ENCODE assay signal across 14 cellular contexts in genomic region chr4:185384877-185385465, GRCh38. TPM values are rescaled to one million over a fixed set of nuclear protein-coding genes. Genes with fewer than 3 reads are reported as not detected.
DNase-seq lines count a peak whose midpoint lies in the region; ATAC-seq, FAIRE-seq and TF ChIP-seq lines count a peak whose summit lies in the region.
"Had no signal": no experiment of that assay in that cellular context is flagged by ENCODE, and none has a peak within 500 bp of the region (broad histone marks: within the 10 kb centered on the region; RNA-seq: fewer than 3 reads in every experiment).

No MANE protein-coding gene starts in this region.

- H3K36me3 ChIP-seq in endothelial cell of umbilical vein (ENCODE audit: control insufficient read depth in 2 of 2, extremely low read depth in 1 of 2, insufficient read depth in 2 of 2, low read length in 2 of 2) (no peaks in the 10 kb centered on the region), neural progenitor cell (no peaks in the 10 kb centered on the region), endodermal cell (ENCODE audit: control insufficient read depth, insufficient read depth, low read length) (no peaks in the 10 kb centered on the region)

- H3K4me1 ChIP-seq in endothelial cell of umbilical vein (ENCODE audit: control insufficient read depth, extremely low read depth, insufficient read depth, low read length) (peaks cover 23% of the 10 kb centered on the region), neural progenitor cell (peaks cover 7% of the 10 kb centered on the region), endodermal cell (ENCODE audit: control insufficient read depth, insufficient read depth, low read length) (no peaks in the 10 kb centered on the region)

- H3K4me1 Mint-ChIP-seq in neural progenitor cell, result no peaks in the 10 kb centered on the region
- H3K4me1 Mint-ChIP-seq in endodermal cell, result no peaks in the 10 kb centered on the region

- H3K27ac Mint-ChIP-seq in neural progenitor cell (no peak overlapping the region), endodermal cell (no peak overlapping the region)
- H3K27ac Mint-ChIP-seq: CD4-positive, alpha-beta T cell; T-helper 1 cell treated with Interleukin-12 subunit alpha and Interleukin-12 subunit beta and Interleukin-4 antibody, amounts not matched to agents 30 μg/mL and 1 μg/mL, for 36 hours had no signal

- H3K27me3 Mint-ChIP-seq in neural progenitor cell (ENCODE audit: insufficient read depth, low read depth) (peaks cover 7% of the 10 kb centered on the region), endodermal cell (ENCODE audit: insufficient read depth) (no peaks in the 10 kb centered on the region)

- DNase-seq in CMK (ENCODE audit: low read depth) (peak; percentile 69), LHCN-M2 (ENCODE audit: low read depth) (peak; percentile 55), endothelial cell of umbilical vein (ENCODE audit: low read depth, low spot score) (peak; percentile 94), neural progenitor cell (ENCODE audit: low spot score) (no peak), ACHN (no peak), middle frontal gyrus (ENCODE audit: extremely low spot score, low spot score) (no peak), endodermal cell (no peak)
- DNase-seq: activated T-cell treated with anti-CD3 and anti-CD28 coated beads, Interleukin-2, amount 50 U/mL, for 1 hour; CD4-positive, alpha-beta T cell; NCI-H1092 treated with DMSO at 0.1 percent for 48 hours; stimulated activated CD8-positive, alpha-beta memory T cell treated with anti-CD3 and anti-CD28 coated beads, Interleukin-4, amount 100 ng/mL, for 48 hours had no signal

- POLR2A ChIA-PET in endothelial cell of umbilical vein (lab: Charles Lee), result interaction anchor here (0.7 to 1.4 kb wide), 2 partner anchors 11 to 349 kb away, joined by 3 to 5 read pairs; partner anchors contain the start of genes ANKRD37 and LRP2BP

- intact Hi-C loops in endothelial cell of umbilical vein (cut with micrococcal nuclease), result loop anchor here (1.0 kb wide), 4 partner anchors 10 to 40 kb away; partner anchors contain the start of genes LRP2BP and UFSP2

- peak overlapping the region; percentile 63 for H3K9ac ChIP-seq in endothelial cell of umbilical vein (replicated peaks; ENCODE audit: extremely low read depth, insufficient read depth, low read length)
- H3K9ac ChIP-seq in neural progenitor cell, result no peak overlapping the region
- H3K9ac ChIP-seq in endodermal cell (ENCODE audit: extremely low read depth, low read length, poor library complexity, severe bottlenecking), result no peak overlapping the region

- FAIRE-seq in endothelial cell of umbilical vein (lab: Jason Lieb, UNC), result peak; percentile 95

- H3K4me3 Mint-ChIP-seq in neural progenitor cell, result no peak overlapping the region
- no peak overlapping the region for H3K4me3 Mint-ChIP-seq in endodermal cell
- H3K4me3 Mint-ChIP-seq: CD4-positive, alpha-beta T cell; mesothelial cell of epicardium; T-helper 1 cell treated with Interleukin-12 subunit alpha and Interleukin-12 subunit beta and Interleukin-4 antibody, amounts not matched to agents 30 μg/mL and 1 μg/mL, for 36 hours had no signal

- H3K36me3 Mint-ChIP-seq in neural progenitor cell (peaks cover 5% of the 10 kb centered on the region), endodermal cell (ENCODE audit: low read depth) (peaks cover 16% of the 10 kb centered on the region)

- no peaks in the 10 kb centered on the region for H4K20me1 ChIP-seq in endothelial cell of umbilical vein (replicated peaks; ENCODE audit: control insufficient read depth, extremely low read depth, insufficient read depth, low read length)
- no peaks in the 10 kb centered on the region for H4K20me1 ChIP-seq in neural progenitor cell (ENCODE audit: low read depth)

- peak overlapping the region in 1 of 3 experiments; percentile 32 for H3K4me3 ChIP-seq in endothelial cell of umbilical vein (replicated peaks in 1 of 3; ENCODE audit: insufficient read depth in 1 of 3, low read depth in 1 of 3, low read length in 3 of 3)
- H3K4me3 ChIP-seq in neural progenitor cell, result no peak overlapping the region
- no peak overlapping the region for H3K4me3 ChIP-seq in endodermal cell (ENCODE audit: low read length)

- no peak for ATAC-seq in activated CD4-positive, CD25-positive, alpha-beta regulatory T cell treated with anti-CD3 and anti-CD28 coated beads, Interleukin-2, amount 50 U/mL, for 24 hours

- no peaks in the 10 kb centered on the region for H3K9me1 ChIP-seq in endothelial cell of umbilical vein (replicated peaks; ENCODE audit: control insufficient read depth, extremely low read depth, insufficient read depth, low read length)

- H3K9me3 Mint-ChIP-seq in neural progenitor cell (peaks cover 10% of the 10 kb centered on the region), endodermal cell (peaks cover 14% of the 10 kb centered on the region)

- in situ Hi-C loops in ACHN (cut with HindIII; ENCODE audit: low pct_ligation_motif_present, low pct_unique_long_range_greater_than_20kb, low sequenced_read_pairs), result no loop called here

- H3F3A ChIP-seq in neural progenitor cell (ENCODE audit: low read depth), result no peaks in the 10 kb centered on the region

- WGBS in endodermal cell (ENCODE audit: insufficient coverage in 1 of 2, insufficient read length in 1 of 2), 2 experiments, result 86 to 90% methylated on average over 7 to 12 of the region's 16 CpGs

- dilution Hi-C loops in endothelial cell of umbilical vein (cut with MboI; ENCODE audit: extremely low pct_ligation_motif_present, low sequenced_read_pairs), result loop anchor here (25.0 kb wide), 1 partner anchor 98 kb away; no protein-coding TSS in a partner anchor

- no TSS peak for BruUV-seq in endothelial cell of umbilical vein (replicated peaks; lab: Mats Ljungman, UMichigan)

- H3K79me2 ChIP-seq in endothelial cell of umbilical vein (ENCODE audit: control insufficient read depth, insufficient read depth, low read length) (no peaks in the 10 kb centered on the region), neural progenitor cell (ENCODE audit: low read depth) (no peaks in the 10 kb centered on the region)

- H3K9me3 ChIP-seq in endothelial cell of umbilical vein (replicated peaks; ENCODE audit: control insufficient read depth, insufficient read depth, low read length), result no peaks in the 10 kb centered on the region
- H3K9me3 ChIP-seq in neural progenitor cell (ENCODE audit: low read depth), result peaks cover 6% of the 10 kb centered on the region
- H3K9me3 ChIP-seq in endodermal cell (ENCODE audit: control insufficient read depth, low read length), result peaks cover 23% of the 10 kb centered on the region

- CTCF ChIA-PET in endothelial cell of umbilical vein (lab: Charles Lee), result interaction anchor here (0.7 to 3.2 kb wide), 12 partner anchors 9 to 213 kb away, joined by 3 to 21 read pairs (median 5); partner anchors contain the start of genes ANKRD37, LRP2BP and SNX25

- H3K4me2 ChIP-seq in endothelial cell of umbilical vein (ENCODE audit: insufficient read depth, low read length), result peak overlapping the region; percentile 87
- H3K4me2 ChIP-seq in neural progenitor cell, result peak overlapping the region; percentile 10

- H3K27ac ChIP-seq in endothelial cell of umbilical vein (ENCODE audit: insufficient read depth, low read depth, low read length) (peak overlapping the region; percentile 88), neural progenitor cell (no peak overlapping the region), endodermal cell (ENCODE audit: low read depth, low read length) (no peak overlapping the region)

- peak overlapping the region; percentile 66 for H2AFZ ChIP-seq in endothelial cell of umbilical vein (ENCODE audit: low read depth, low read length)
- no peak overlapping the region for H2AFZ ChIP-seq in neural progenitor cell (replicated peaks)

- H3K27me3 ChIP-seq in endothelial cell of umbilical vein (ENCODE audit: control insufficient read depth in 2 of 2, insufficient read depth in 2 of 2, low read length in 2 of 2), result no peaks in the 10 kb centered on the region
- H3K27me3 ChIP-seq in neural progenitor cell, result no peaks in the 10 kb centered on the region
- H3K27me3 ChIP-seq in endodermal cell (ENCODE audit: control insufficient read depth, insufficient read depth, low read length, poor library complexity, severe bottlenecking), result no peaks in the 10 kb centered on the region

- TF ChIP-seq CTCF in endothelial cell of umbilical vein (IDR thresholded peaks at IDR 0.05; ENCODE audit: extremely low read depth in 1 of 2, insufficient read depth in 1 of 2, low read depth in 1 of 2, low read length in 2 of 2) (no peak), neural progenitor cell (IDR thresholded peaks at IDR 0.05) (no peak), endodermal cell (conservative IDR thresholded peaks at IDR 0.05) (no peak)

- TF ChIP-seq POLR2A in endothelial cell of umbilical vein (IDR thresholded peaks at IDR 0.05; ENCODE audit: low read depth, low read length), result no peak

RNA-seq across cellular contexts. Expression of gene LRP2BP, which starts 10.8 kb away (rescaled TPM):
- 0.45 and 1.1 TPM in 2 replicates for total RNA-seq in LHCN-M2 (2014; rRNA removed)
- polyA plus RNA-seq in LHCN-M2 (2012), result 0.40 TPM
- total RNA-seq in endothelial cell of umbilical vein, result 0.32 and 0.53 TPM in 2 replicates
- polyA plus RNA-seq in endothelial cell of umbilical vein, result 0.16 and 0.18 TPM in 2 replicates
- 0.16 and 0.23 TPM in 2 replicates for polyA plus RNA-seq in endothelial cell of umbilical vein (2011; cell fraction: cytosol; rRNA removed)
- polyA plus RNA-seq in endothelial cell of umbilical vein (2011; cell fraction: nucleus; rRNA removed), result 0.91 and 1.0 TPM in 2 replicates
- polyA plus RNA-seq in endothelial cell of umbilical vein (2012), result 0.50 and 0.71 TPM in 2 replicates
- 0.28 and 1.2 TPM in 2 replicates for polyA minus RNA-seq in endothelial cell of umbilical vein
- polyA minus RNA-seq in endothelial cell of umbilical vein (2011; cell fraction: cytosol; rRNA and poly(A)+ RNA removed), result 0.20 TPM
- polyA minus RNA-seq in endothelial cell of umbilical vein (2011; cell fraction: nucleus; rRNA and poly(A)+ RNA removed), result 2.3 and 3.8 TPM in 2 replicates
- 0.69 and 1.3 TPM in 2 replicates for total RNA-seq in neural progenitor cell (ENCODE audit: low replicate concordance)
- under 1 TPM in 1 of 2 donors, not detected in 1; 0.15 TPM for total RNA-seq in endodermal cell
- polyA plus RNA-seq in endodermal cell (2013, experiment 1 of 2), result 0.36 TPM
- polyA plus RNA-seq in endodermal cell (2013, experiment 2 of 2), result 0.41 TPM

RNA-seq across cellular contexts. Expression of gene ANKRD37, which starts 11.7 kb away (rescaled TPM):
- total RNA-seq in LHCN-M2 (2014; rRNA removed) (10.8 and 14.4 TPM in 2 replicates), endothelial cell of umbilical vein (4.0 and 4.2 TPM in 2 replicates), neural progenitor cell (ENCODE audit: low replicate concordance) (12.5 and 16.3 TPM in 2 replicates), endodermal cell (1 to 10 TPM in 1 of 2 donors, under 1 TPM in 1; 0.95 to 1.3 TPM)
- 15.5 TPM for polyA plus RNA-seq in LHCN-M2 (2012)
- polyA plus RNA-seq in endothelial cell of umbilical vein, result 4.2 and 5.8 TPM in 2 replicates
- 4.8 and 6.4 TPM in 2 replicates for polyA plus RNA-seq in endothelial cell of umbilical vein (2011; cell fraction: cytosol; rRNA removed)
- polyA plus RNA-seq in endothelial cell of umbilical vein (2011; cell fraction: nucleus; rRNA removed), result 13.3 and 14.2 TPM in 2 replicates
- polyA plus RNA-seq in endothelial cell of umbilical vein (2012), result 3.4 and 3.5 TPM in 2 replicates
- 3.0 and 5.5 TPM in 2 replicates for polyA minus RNA-seq in endothelial cell of umbilical vein
- polyA minus RNA-seq in endothelial cell of umbilical vein (2011; cell fraction: cytosol; rRNA and poly(A)+ RNA removed), result 6.9 TPM
- polyA minus RNA-seq in endothelial cell of umbilical vein (2011; cell fraction: nucleus; rRNA and poly(A)+ RNA removed), result 15.2 and 19.3 TPM in 2 replicates
- polyA plus RNA-seq in endodermal cell (2013, experiment 1 of 2), result 5.7 TPM
- polyA plus RNA-seq in endodermal cell (2013, experiment 2 of 2), result 5.3 TPM

RNA-seq across cellular contexts. Expression of gene UFSP2, which starts 40.8 kb away (rescaled TPM):
- 39.2 and 42.8 TPM in 2 replicates for total RNA-seq in LHCN-M2 (2014; rRNA removed)
- 24.1 TPM for polyA plus RNA-seq in LHCN-M2 (2012)
- total RNA-seq in endothelial cell of umbilical vein, result 25.2 and 26.7 TPM in 2 replicates
- polyA plus RNA-seq in endothelial cell of umbilical vein, result 17.0 and 25.2 TPM in 2 replicates
- 28.1 and 30.4 TPM in 2 replicates for polyA plus RNA-seq in endothelial cell of umbilical vein (2011; cell fraction: cytosol; rRNA removed)
- polyA plus RNA-seq in endothelial cell of umbilical vein (2011; cell fraction: nucleus; rRNA removed), result 18.2 and 19.8 TPM in 2 replicates
- 19.5 and 26.3 TPM in 2 replicates for polyA plus RNA-seq in endothelial cell of umbilical vein (2012)
- 27.2 and 42.3 TPM in 2 replicates for polyA minus RNA-seq in endothelial cell of umbilical vein
- 14.6 TPM for polyA minus RNA-seq in endothelial cell of umbilical vein (2011; cell fraction: cytosol; rRNA and poly(A)+ RNA removed)
- 26.5 and 28.1 TPM in 2 replicates for polyA minus RNA-seq in endothelial cell of umbilical vein (2011; cell fraction: nucleus; rRNA and poly(A)+ RNA removed)
- total RNA-seq in neural progenitor cell (ENCODE audit: low replicate concordance), result 43.0 and 56.9 TPM in 2 replicates
- 10 to 100 TPM; 23.3 to 24.7 TPM for total RNA-seq in endodermal cell
- 41.7 TPM for polyA plus RNA-seq in endodermal cell (2013, experiment 1 of 2)
- polyA plus RNA-seq in endodermal cell (2013, experiment 2 of 2), result 35.4 TPM

Comparison
In these comparisons a context has a peak if more than half of its experiments do, and no peak if none do; other contexts are left out.
1. DNase-seq: peak in CMK (single experiment), LHCN-M2 (single experiment) and endothelial cell of umbilical vein (single experiment); none in neural progenitor cell (single experiment), ACHN (single experiment), middle frontal gyrus (single experiment) and endodermal cell (single experiment).